ENCODE assay signal across 1 cellular context in the genomic region with DNA sequence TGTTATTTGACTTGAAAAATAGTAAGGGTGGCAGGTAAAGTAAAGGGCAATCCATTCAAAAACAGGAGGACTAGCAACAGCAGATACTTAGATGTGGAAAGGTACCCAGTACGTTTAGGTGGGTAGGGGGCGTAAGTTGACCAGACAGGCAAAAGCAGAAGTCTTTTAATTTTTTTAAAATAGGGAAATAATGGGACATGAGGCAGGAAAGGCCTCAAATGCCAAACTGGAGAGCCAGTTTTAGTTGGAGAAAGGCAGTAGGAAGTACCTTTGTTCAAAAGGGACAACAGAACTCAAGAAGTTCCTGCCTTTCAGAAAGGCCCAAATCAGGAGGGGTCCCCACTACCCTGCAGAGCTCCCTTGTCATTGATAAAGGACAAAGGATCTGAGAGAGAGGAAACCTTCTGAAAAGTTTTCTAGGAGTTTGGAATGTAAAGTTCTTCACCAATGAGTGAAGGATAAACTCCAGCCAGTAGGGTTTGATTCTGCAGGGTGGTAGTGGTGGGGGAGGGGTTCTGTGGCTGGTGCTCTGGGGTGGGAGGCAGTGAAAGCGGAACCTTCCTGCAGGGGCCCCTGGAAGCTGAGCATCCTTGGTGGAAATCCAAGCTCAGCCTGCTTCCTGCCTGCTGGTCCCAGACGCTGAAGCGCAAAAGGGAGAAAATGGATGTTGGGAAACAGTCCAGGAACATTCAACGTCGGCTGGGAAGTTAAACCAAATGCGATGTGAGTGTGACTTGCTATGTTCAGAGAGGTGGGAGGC.
TF ChIP-seq lines count a peak whose summit lies in the region.

No MANE protein-coding gene starts in this region.

TF ChIP-seq in GM23338, 12 proteins besides CTCF, POLR2A, EP300 and RAD21 (continued from another document):
- TF ChIP-seq, protein P1, sequence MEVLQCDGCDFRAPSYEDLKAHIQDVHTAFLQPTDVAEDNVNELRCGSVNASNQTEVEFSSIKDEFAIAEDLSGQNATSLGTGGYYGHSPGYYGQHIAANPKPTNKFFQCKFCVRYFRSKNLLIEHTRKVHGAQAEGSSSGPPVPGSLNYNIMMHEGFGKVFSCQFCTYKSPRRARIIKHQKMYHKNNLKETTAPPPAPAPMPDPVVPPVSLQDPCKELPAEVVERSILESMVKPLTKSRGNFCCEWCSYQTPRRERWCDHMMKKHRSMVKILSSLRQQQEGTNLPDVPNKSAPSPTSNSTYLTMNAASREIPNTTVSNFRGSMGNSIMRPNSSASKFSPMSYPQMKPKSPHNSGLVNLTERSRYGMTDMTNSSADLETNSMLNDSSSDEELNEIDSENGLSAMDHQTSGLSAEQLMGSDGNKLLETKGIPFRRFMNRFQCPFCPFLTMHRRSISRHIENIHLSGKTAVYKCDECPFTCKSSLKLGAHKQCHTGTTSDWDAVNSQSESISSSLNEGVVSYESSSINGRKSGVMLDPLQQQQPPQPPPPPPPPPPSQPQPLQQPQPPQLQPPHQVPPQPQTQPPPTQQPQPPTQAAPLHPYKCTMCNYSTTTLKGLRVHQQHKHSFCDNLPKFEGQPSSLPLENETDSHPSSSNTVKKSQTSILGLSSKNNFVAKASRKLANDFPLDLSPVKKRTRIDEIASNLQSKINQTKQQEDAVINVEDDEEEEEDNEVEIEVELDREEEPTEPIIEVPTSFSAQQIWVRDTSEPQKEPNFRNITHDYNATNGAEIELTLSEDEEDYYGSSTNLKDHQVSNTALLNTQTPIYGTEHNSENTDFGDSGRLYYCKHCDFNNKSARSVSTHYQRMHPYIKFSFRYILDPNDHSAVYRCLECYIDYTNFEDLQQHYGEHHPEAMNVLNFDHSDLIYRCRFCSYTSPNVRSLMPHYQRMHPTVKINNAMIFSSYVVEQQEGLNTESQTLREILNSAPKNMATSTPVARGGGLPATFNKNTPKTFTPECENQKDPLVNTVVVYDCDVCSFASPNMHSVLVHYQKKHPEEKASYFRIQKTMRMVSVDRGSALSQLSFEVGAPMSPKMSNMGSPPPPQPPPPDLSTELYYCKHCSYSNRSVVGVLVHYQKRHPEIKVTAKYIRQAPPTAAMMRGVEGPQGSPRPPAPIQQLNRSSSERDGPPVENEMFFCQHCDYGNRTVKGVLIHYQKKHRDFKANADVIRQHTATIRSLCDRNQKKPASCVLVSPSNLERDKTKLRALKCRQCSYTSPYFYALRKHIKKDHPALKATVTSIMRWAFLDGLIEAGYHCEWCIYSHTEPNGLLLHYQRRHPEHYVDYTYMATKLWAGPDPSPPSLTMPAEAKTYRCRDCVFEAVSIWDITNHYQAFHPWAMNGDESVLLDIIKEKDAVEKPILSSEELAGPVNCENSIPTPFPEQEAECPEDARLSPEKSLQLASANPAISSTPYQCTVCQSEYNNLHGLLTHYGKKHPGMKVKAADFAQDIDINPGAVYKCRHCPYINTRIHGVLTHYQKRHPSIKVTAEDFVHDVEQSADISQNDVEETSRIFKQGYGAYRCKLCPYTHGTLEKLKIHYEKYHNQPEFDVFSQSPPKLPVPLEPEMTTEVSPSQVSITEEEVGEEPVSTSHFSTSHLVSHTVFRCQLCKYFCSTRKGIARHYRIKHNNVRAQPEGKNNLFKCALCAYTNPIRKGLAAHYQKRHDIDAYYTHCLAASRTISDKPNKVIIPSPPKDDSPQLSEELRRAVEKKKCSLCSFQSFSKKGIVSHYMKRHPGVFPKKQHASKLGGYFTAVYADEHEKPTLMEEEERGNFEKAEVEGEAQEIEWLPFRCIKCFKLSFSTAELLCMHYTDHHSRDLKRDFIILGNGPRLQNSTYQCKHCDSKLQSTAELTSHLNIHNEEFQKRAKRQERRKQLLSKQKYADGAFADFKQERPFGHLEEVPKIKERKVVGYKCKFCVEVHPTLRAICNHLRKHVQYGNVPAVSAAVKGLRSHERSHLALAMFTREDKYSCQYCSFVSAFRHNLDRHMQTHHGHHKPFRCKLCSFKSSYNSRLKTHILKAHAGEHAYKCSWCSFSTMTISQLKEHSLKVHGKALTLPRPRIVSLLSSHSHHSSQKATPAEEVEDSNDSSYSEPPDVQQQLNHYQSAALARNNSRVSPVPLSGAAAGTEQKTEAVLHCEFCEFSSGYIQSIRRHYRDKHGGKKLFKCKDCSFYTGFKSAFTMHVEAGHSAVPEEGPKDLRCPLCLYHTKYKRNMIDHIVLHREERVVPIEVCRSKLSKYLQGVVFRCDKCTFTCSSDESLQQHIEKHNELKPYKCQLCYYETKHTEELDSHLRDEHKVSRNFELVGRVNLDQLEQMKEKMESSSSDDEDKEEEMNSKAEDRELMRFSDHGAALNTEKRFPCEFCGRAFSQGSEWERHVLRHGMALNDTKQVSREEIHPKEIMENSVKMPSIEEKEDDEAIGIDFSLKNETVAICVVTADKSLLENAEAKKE (CRISPR knock-in tag; IDR thresholded peaks at IDR 0.05) = peak; percentile 85
- TF ChIP-seq, protein P2, sequence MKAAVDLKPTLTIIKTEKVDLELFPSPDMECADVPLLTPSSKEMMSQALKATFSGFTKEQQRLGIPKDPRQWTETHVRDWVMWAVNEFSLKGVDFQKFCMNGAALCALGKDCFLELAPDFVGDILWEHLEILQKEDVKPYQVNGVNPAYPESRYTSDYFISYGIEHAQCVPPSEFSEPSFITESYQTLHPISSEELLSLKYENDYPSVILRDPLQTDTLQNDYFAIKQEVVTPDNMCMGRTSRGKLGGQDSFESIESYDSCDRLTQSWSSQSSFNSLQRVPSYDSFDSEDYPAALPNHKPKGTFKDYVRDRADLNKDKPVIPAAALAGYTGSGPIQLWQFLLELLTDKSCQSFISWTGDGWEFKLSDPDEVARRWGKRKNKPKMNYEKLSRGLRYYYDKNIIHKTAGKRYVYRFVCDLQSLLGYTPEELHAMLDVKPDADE (IDR thresholded peaks at IDR 0.05) = no peak
- 0 out of 2 replicates have a peak, but pooled peaks have one; percentile 5 for TF ChIP-seq CREB1 (CRISPR knock-in tag; IDR thresholded peaks at IDR 0.05; ENCODE audit: low read depth)
- TF ChIP-seq, protein P3, sequence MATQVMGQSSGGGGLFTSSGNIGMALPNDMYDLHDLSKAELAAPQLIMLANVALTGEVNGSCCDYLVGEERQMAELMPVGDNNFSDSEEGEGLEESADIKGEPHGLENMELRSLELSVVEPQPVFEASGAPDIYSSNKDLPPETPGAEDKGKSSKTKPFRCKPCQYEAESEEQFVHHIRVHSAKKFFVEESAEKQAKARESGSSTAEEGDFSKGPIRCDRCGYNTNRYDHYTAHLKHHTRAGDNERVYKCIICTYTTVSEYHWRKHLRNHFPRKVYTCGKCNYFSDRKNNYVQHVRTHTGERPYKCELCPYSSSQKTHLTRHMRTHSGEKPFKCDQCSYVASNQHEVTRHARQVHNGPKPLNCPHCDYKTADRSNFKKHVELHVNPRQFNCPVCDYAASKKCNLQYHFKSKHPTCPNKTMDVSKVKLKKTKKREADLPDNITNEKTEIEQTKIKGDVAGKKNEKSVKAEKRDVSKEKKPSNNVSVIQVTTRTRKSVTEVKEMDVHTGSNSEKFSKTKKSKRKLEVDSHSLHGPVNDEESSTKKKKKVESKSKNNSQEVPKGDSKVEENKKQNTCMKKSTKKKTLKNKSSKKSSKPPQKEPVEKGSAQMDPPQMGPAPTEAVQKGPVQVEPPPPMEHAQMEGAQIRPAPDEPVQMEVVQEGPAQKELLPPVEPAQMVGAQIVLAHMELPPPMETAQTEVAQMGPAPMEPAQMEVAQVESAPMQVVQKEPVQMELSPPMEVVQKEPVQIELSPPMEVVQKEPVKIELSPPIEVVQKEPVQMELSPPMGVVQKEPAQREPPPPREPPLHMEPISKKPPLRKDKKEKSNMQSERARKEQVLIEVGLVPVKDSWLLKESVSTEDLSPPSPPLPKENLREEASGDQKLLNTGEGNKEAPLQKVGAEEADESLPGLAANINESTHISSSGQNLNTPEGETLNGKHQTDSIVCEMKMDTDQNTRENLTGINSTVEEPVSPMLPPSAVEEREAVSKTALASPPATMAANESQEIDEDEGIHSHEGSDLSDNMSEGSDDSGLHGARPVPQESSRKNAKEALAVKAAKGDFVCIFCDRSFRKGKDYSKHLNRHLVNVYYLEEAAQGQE (IDR thresholded peaks at IDR 0.05; ENCODE audit: unreplicated experiment) = no peak
- no peak for TF ChIP-seq EZH2 (IDR thresholded peaks at IDR 0.05; ENCODE audit: low read depth, unreplicated experiment)
